ENCODE assay signal across 8 cellular contexts in the genomic region with DNA sequence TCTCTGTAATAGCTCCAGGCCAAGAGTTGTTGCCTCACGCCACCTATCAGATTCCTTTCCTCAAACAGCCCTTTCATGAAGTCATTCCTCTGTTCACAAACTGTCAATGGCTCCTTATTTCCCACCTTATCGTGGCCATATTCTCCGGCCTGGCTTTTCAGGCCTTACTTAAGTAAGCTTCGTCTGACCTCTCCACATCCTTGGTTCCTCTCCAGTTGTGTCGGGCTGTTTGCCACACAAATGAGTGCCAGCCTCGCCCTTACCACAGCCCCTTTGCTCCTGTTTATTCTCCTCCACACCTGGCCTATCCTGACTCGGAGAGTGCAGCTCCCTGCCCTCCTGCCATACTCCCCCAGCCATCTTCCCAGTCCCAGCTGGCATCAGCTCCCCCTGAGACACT. TPM values are rescaled to one million over a fixed set of nuclear protein-coding genes. Genes with fewer than 3 reads are reported as not detected.
DNase-seq lines count a peak whose midpoint lies in the region; ATAC-seq and TF ChIP-seq lines count a peak whose summit lies in the region.
"Had no signal": no experiment of that assay in that cellular context is flagged by ENCODE, and none has a peak within 500 bp of the region (broad histone marks: within the 10 kb centered on the region; RNA-seq: fewer than 3 reads in every experiment).

No MANE protein-coding gene starts in this region.

- H3K4me1 Mint-ChIP-seq in glutamatergic neuron (ENCODE audit: low read depth, unreplicated experiment) = peaks cover 7% of the 10 kb centered on the region

- no peak overlapping the region for H3K27ac Mint-ChIP-seq in glutamatergic neuron (ENCODE audit: unreplicated experiment)

- no peaks in the 10 kb centered on the region for H3K9me3 Mint-ChIP-seq in glutamatergic neuron (ENCODE audit: unreplicated experiment)

- H3K4me3 Mint-ChIP-seq in glutamatergic neuron (ENCODE audit: unreplicated experiment) = peak overlapping the region; percentile 31

- TF ChIP-seq CTCF in VCaP (conservative IDR thresholded peaks at IDR 0.05) (no peak), glutamatergic neuron (IDR thresholded peaks at IDR 0.05; ENCODE audit: partially characterized antibody, unreplicated experiment) (no peak), gastroesophageal sphincter (IDR thresholded peaks at IDR 0.05) (no peak)

- H3K9me3 ChIP-seq in gastroesophageal sphincter = no peaks in the 10 kb centered on the region

- H3K4me1 ChIP-seq in gastroesophageal sphincter = peaks cover 0 to 70% (median 18%) of the 10 kb centered on the region in 3 donors

- peak; percentile 28 for DNase-seq in D341Med (ENCODE audit: low spot score)
- DNase-seq in glutamatergic neuron = no peak
- DNase-seq in stimulated activated CD8-positive, alpha-beta memory T cell treated with anti-CD3 and anti-CD28 coated beads, Interleukin-4, amount 100 ng/mL, for 48 hours = peak; percentile 19

- no peaks in the 10 kb centered on the region for H3K36me3 Mint-ChIP-seq in glutamatergic neuron (ENCODE audit: unreplicated experiment)

- H3K27ac ChIP-seq in VCaP (peak overlapping the region; percentile 89), gastroesophageal sphincter (no peak overlapping the region)
- H3K27ac ChIP-seq: cardiac muscle cell had no signal

- peaks cover 0 to 31% of the 10 kb centered on the region in 2 donors for H3K36me3 ChIP-seq in gastroesophageal sphincter

- TF ChIP-seq POLR2A in gastroesophageal sphincter (IDR thresholded peaks at IDR 0.05) = no peak

- TF ChIP-seq EP300 in gastroesophageal sphincter (IDR thresholded peaks at IDR 0.05) = no peak

- ATAC-seq in GM21360 (IDR thresholded peaks at IDR 0.05; ENCODE audit: unreplicated experiment) (no peak), HG03571 (IDR thresholded peaks at IDR 0.05; ENCODE audit: unreplicated experiment) (no peak), gastroesophageal sphincter (no peak)

- H3K4me3 ChIP-seq in gastroesophageal sphincter = no peak overlapping the region
- H3K4me3 ChIP-seq: cardiac muscle cell had no signal

- peaks cover 20% of the 10 kb centered on the region for H3K27me3 Mint-ChIP-seq in glutamatergic neuron (ENCODE audit: unreplicated experiment)

- no peaks in the 10 kb centered on the region for H3K27me3 ChIP-seq in gastroesophageal sphincter

- WGBS in gastroesophageal sphincter (ENCODE audit: low coverage in 1 of 2), 2 donors = 58 to 71% methylated on average over 3 to 7 of the region's 7 CpGs

RNA-seq across cellular contexts. Expression of a gene that starts 2.0 kb away (rescaled TPM):
- total RNA-seq in glutamatergic neuron (ENCODE audit: unreplicated experiment) = 14.3 TPM
- 10 to 100 TPM; 41.5 to 57.3 (median 52.1) TPM for total RNA-seq in gastroesophageal sphincter

RNA-seq across cellular contexts. Expression of a gene that starts 3.7 kb away (rescaled TPM):
- total RNA-seq in glutamatergic neuron (ENCODE audit: unreplicated experiment) (2.5 TPM), gastroesophageal sphincter (10 to 100 TPM in 3 of 4 donors, 1 to 10 TPM in 1; 5.4 to 12.6 (median 11.1) TPM)

RNA-seq across cellular contexts. Expression of a gene that starts 18.9 kb away (rescaled TPM):
- 46.7 TPM for total RNA-seq in glutamatergic neuron (ENCODE audit: unreplicated experiment)
- 10 to 100 TPM; 30.4 to 47.8 (median 35.8) TPM for total RNA-seq in gastroesophageal sphincter

RNA-seq across cellular contexts. Expression of a gene that starts 22.4 kb away (rescaled TPM):
- total RNA-seq in glutamatergic neuron (ENCODE audit: unreplicated experiment) = 123 TPM
- total RNA-seq in gastroesophageal sphincter = 10 to 100 TPM in 2 of 4 donors, 1 to 10 TPM in 2; 4.4 to 22.8 (median 10.0) TPM

RNA-seq across cellular contexts. Expression of a gene that starts 52.2 kb away (rescaled TPM):
- 1.4 TPM for total RNA-seq in glutamatergic neuron (ENCODE audit: unreplicated experiment)
- 100 to 1,000 TPM in 1 of 4 donors, 10 to 100 TPM in 3; 18.1 to 138 (median 39.4) TPM for total RNA-seq in gastroesophageal sphincter
